ENCODE assay signal across 10 cellular contexts in genomic region chr19:49879243-49879960, GRCh38. TPM values are rescaled to one million over a fixed set of nuclear protein-coding genes. Genes with fewer than 3 reads are reported as not detected.
A peak's percentile ranks its signal among the peaks of the same experiment; 100 is the strongest.
DNase-seq lines count a peak whose midpoint lies in the region; ATAC-seq and TF ChIP-seq lines count a peak whose summit lies in the region.
"Had no signal": no experiment of that assay in that cellular context is flagged by ENCODE, and none has a peak within 500 bp of the region (broad histone marks: within the 10 kb centered on the region; RNA-seq: fewer than 3 reads in every experiment).

No MANE protein-coding gene starts in this region.

- H3K9me3 ChIP-seq in T-helper 17 cell (ENCODE audit: control insufficient read depth, low read length, poor library complexity, severe bottlenecking), result no peaks in the 10 kb centered on the region
- H3K9me3 ChIP-seq in lower lobe of right lung, result no peaks in the 10 kb centered on the region
- no peaks in the 10 kb centered on the region for H3K9me3 ChIP-seq in ascending aorta

- ATAC-seq in T-helper 17 cell, result no peak
- no peak for ATAC-seq in lower lobe of right lung
- ATAC-seq in HG02610 (IDR thresholded peaks at IDR 0.05; ENCODE audit: unreplicated experiment), result no peak

- peak; percentile 19 for DNase-seq in Caki2 (ENCODE audit: low read depth)
- peak; percentile 34 for DNase-seq in KBM-7
- DNase-seq in T-helper 17 cell, result no peak
- peak; percentile 51 for DNase-seq in lower lobe of right lung
- DNase-seq in NCI-H1694 treated with DMSO at 0.1 percent for 48 hours (lab: John Stamatoyannopoulos, UW), result no peak
- no peak for DNase-seq in ascending aorta (ENCODE audit: low spot score in 2 of 2)
- DNase-seq in HPDE6-E6E7 (ENCODE audit: extremely low spot score), result no peak
- DNase-seq: activated T-cell treated with anti-CD3 and anti-CD28 coated beads, Interleukin-2, amount 50 U/mL, for 48 hours; erythroblast had no signal

- H3K27me3 ChIP-seq in lower lobe of right lung (ENCODE audit: low read depth) (no peaks in the 10 kb centered on the region), ascending aorta (no peaks in the 10 kb centered on the region)

- H3K36me3 ChIP-seq in lower lobe of right lung (peaks cover 61% of the 10 kb centered on the region), ascending aorta (peaks cover 53 to 54% of the 10 kb centered on the region in 2 donors)

- no peaks in the 10 kb centered on the region for H3K27me3 Mint-ChIP-seq in T-helper 17 cell

- peaks cover 22% of the 10 kb centered on the region for H3K4me1 Mint-ChIP-seq in T-helper 17 cell

- peaks cover 3% of the 10 kb centered on the region for H3K36me3 Mint-ChIP-seq in T-helper 17 cell (ENCODE audit: low read depth)

- TF ChIP-seq CTCF in lower lobe of right lung (IDR thresholded peaks at IDR 0.05) (no peak), ascending aorta (IDR thresholded peaks at IDR 0.05) (no peak)

- no peak overlapping the region for H3K4me3 ChIP-seq in lower lobe of right lung
- no peak overlapping the region for H3K4me3 ChIP-seq in ascending aorta

- H3K27ac Mint-ChIP-seq in T-helper 17 cell, result no peak overlapping the region

- no peak overlapping the region for H3K27ac ChIP-seq in lower lobe of right lung
- H3K27ac ChIP-seq in ascending aorta, result no peak overlapping the region

- intact Hi-C loops in lower lobe of right lung (cut with DNase I), result no loop called here
- intact Hi-C loops in ascending aorta (cut with DNase I), result no loop called here

- in situ Hi-C loops in Caki2 (cut with HindIII; ENCODE audit: low pct_unique_long_range_greater_than_20kb, low sequenced_read_pairs), result no loop called here
- in situ Hi-C loops in KBM-7 (cut with MboI; ENCODE audit: low pct_unique_long_range_greater_than_20kb, low sequenced_read_pairs), result no loop called here

- peak overlapping the region; percentile 47 for H3K4me3 Mint-ChIP-seq in T-helper 17 cell

- H3K4me1 ChIP-seq in lower lobe of right lung (peaks cover 26% of the 10 kb centered on the region), ascending aorta (peaks cover 11 to 23% of the 10 kb centered on the region in 2 donors)

RNA-seq across cellular contexts. Expression of gene TBC1D17, which starts 1.9 kb away (rescaled TPM):
- 7.1 and 7.8 TPM in 2 replicates for total RNA-seq in Caki2 (2014; rRNA removed; shearing (Covaris generic); ENCODE audit: low replicate concordance)
- total RNA-seq in T-helper 17 cell, result 10 to 100 TPM; 44.1 to 57.3 TPM
- total RNA-seq in lower lobe of right lung, result 53.1 TPM
- 44.6 TPM for total RNA-seq in ascending aorta

RNA-seq across cellular contexts. Expression of gene AKT1S1, which starts 2.2 kb away (rescaled TPM):
- 8.0 and 12.9 TPM in 2 replicates for total RNA-seq in Caki2 (2014; rRNA removed; shearing (Covaris generic); ENCODE audit: low replicate concordance)
- 10 to 100 TPM; 19.2 to 33.8 TPM for total RNA-seq in T-helper 17 cell
- total RNA-seq in lower lobe of right lung, result 29.7 TPM
- 12.8 TPM for total RNA-seq in ascending aorta

RNA-seq across cellular contexts. Expression of gene PNKP, which starts 12.0 kb away (rescaled TPM):
- 61.9 and 99.6 TPM in 2 replicates for total RNA-seq in Caki2 (2014; rRNA removed; shearing (Covaris generic); ENCODE audit: low replicate concordance)
- total RNA-seq in T-helper 17 cell, result 100 to 1,000 TPM; 170 to 196 TPM
- 78.0 TPM for total RNA-seq in lower lobe of right lung
- total RNA-seq in ascending aorta, result 46.3 TPM

RNA-seq across cellular contexts. Expression of gene IL4I1, which starts 17.3 kb away (rescaled TPM):
- total RNA-seq in Caki2 (2014; rRNA removed; shearing (Covaris generic); ENCODE audit: low replicate concordance), result 8.9 and 9.5 TPM in 2 replicates
- total RNA-seq in T-helper 17 cell (100 to 1,000 TPM in 1 of 2 donors, 10 to 100 TPM in 1; 47.8 to 107 TPM), lower lobe of right lung (1.6 TPM), ascending aorta (0.96 TPM)

RNA-seq across cellular contexts. Expression of gene PTOV1, which starts 28.4 kb away (rescaled TPM):
- total RNA-seq in Caki2 (2014; rRNA removed; shearing (Covaris generic); ENCODE audit: low replicate concordance), result 126 and 143 TPM in 2 replicates
- total RNA-seq in T-helper 17 cell (100 to 1,000 TPM; 125 to 162 TPM), lower lobe of right lung (124 TPM), ascending aorta (163 TPM)

Comparison
In these comparisons a context has a peak if more than half of its experiments do, and no peak if none do; other contexts are left out.
1. DNase-seq: peak in Caki2 (single experiment), KBM-7 (single experiment) and lower lobe of right lung (single experiment); none in T-helper 17 cell (0 of 3), NCI-H1694 treated with DMSO at 0.1 percent for 48 hours (single experiment), ascending aorta (0 of 2) and HPDE6-E6E7 (single experiment).